13 cellular contexts compared by ENCODE assay signal in genomic region chr4:37528161-37528560, GRCh38.
DNase-seq lines count a peak whose midpoint lies in the region; ATAC-seq, FAIRE-seq and TF ChIP-seq lines count a peak whose summit lies in the region.
"Had no signal": no experiment of that assay in that cellular context is flagged by ENCODE, and none has a peak within 500 bp of the region (broad histone marks: within the 10 kb centered on the region; RNA-seq: fewer than 3 reads in every experiment).

No MANE protein-coding gene starts in this region.

- H3K9me3 ChIP-seq in Panc1 (ENCODE audit: control insufficient read depth, insufficient read depth, low read depth, low read length) (no peaks in the 10 kb centered on the region), ascending aorta (no peaks in the 10 kb centered on the region)
- no peaks in the 10 kb centered on the region for H3K9me3 ChIP-seq in effector memory CD4-positive, alpha-beta T cell (ENCODE audit: control insufficient read depth, low read length)

- H3K4me1 ChIP-seq in Panc1 (ENCODE audit: control insufficient read depth, insufficient read depth, low read length): no peaks in the 10 kb centered on the region
- H3K4me1 ChIP-seq in effector memory CD4-positive, alpha-beta T cell (ENCODE audit: control insufficient read depth, insufficient read depth, low read length, poor library complexity, severe bottlenecking): no peaks in the 10 kb centered on the region
- H3K4me1 ChIP-seq in ascending aorta: no peaks in the 10 kb centered on the region

- H3K4me3 ChIP-seq in Panc1 (ENCODE audit: low read depth in 2 of 2, low read length in 2 of 2) (no peak overlapping the region), fibroblast of villous mesenchyme (ENCODE audit: low read depth, low read length) (no peak overlapping the region), ascending aorta (no peak overlapping the region)
- no peak overlapping the region for H3K4me3 ChIP-seq in effector memory CD4-positive, alpha-beta T cell (ENCODE audit: insufficient read depth, low read depth, low read length, poor library complexity, severe bottlenecking)

- H3K36me3 ChIP-seq in Panc1 (ENCODE audit: control insufficient read depth, insufficient read depth, low read length) (no peaks in the 10 kb centered on the region), ascending aorta (no peaks in the 10 kb centered on the region)
- no peaks in the 10 kb centered on the region for H3K36me3 ChIP-seq in effector memory CD4-positive, alpha-beta T cell (ENCODE audit: control insufficient read depth, insufficient read depth, low read length)

- CTCF ChIA-PET in Panc1 (lab: Charles Lee): interaction anchor here (0.6 kb wide), 1 partner anchor 75 kb away, joined by 3 read pairs; a partner anchor contains a TSS

- DNase-seq in HTR-8/SVneo (ENCODE audit: insufficient read length, low spot score) (peak; percentile 5), Panc1 (ENCODE audit: low read depth, low spot score) (no peak), fibroblast of villous mesenchyme (ENCODE audit: low read depth) (peak; percentile 6), sciatic nerve (ENCODE audit: low spot score) (no peak), ascending aorta (ENCODE audit: low spot score in 2 of 2) (no peak), LoVo (ENCODE audit: low spot score) (no peak)
- no peak for DNase-seq in effector memory CD4-positive, alpha-beta T cell
- DNase-seq: activated CD8-positive, alpha-beta T cell treated with anti-CD3 and anti-CD28 coated beads, Interleukin-2, amount 10 ng/mL, durations not matched to agents 7 days and 5 days; Kasumi-1; NCI-H510A; T-helper 17 cell had no signal

- ATAC-seq in Panc1 (peak; percentile 38; the same call in 1 of the 2 replicates), sciatic nerve (peak; percentile 83), GM18520 (IDR thresholded peaks at IDR 0.05; ENCODE audit: unreplicated experiment) (no peak)
- ATAC-seq: activated CD8-positive, alpha-beta T cell treated with anti-CD3 and anti-CD28 coated beads, Interleukin-2, amount 10 ng/mL, durations not matched to agents 7 days and 5 days; T-helper 17 cell had no signal

- H3K27me3 ChIP-seq in Panc1 (ENCODE audit: control insufficient read depth, insufficient read depth, low read length) (no peaks in the 10 kb centered on the region), ascending aorta (no peaks in the 10 kb centered on the region)
- no peaks in the 10 kb centered on the region for H3K27me3 ChIP-seq in effector memory CD4-positive, alpha-beta T cell (replicated peaks; ENCODE audit: control insufficient read depth, insufficient read depth, low read length, poor library complexity, severe bottlenecking)

- TF ChIP-seq CTCF in Panc1 (IDR thresholded peaks at IDR 0.05) (no peak; the same call in 1 of the 2 replicates), fibroblast of villous mesenchyme (IDR thresholded peaks at IDR 0.05; ENCODE audit: insufficient read depth, low read depth, low read length) (no peak), ascending aorta (IDR thresholded peaks at IDR 0.05) (no peak)

- no peak overlapping the region for H3K27ac ChIP-seq in Panc1 (ENCODE audit: low read length)
- no peak overlapping the region for H3K27ac ChIP-seq in effector memory CD4-positive, alpha-beta T cell (ENCODE audit: insufficient read depth, low read length, poor library complexity, severe bottlenecking)
- no peak overlapping the region for H3K27ac ChIP-seq in ascending aorta

- POLR2A ChIA-PET in Panc1 (lab: Charles Lee): no interaction called here

- no TSS peak for BruUV-seq in Panc1 (replicated peaks; lab: Mats Ljungman, UMichigan)

- intact Hi-C loops in Panc1 (cut with micrococcal nuclease; ENCODE audit: unreplicated experiment) (no loop called here), sciatic nerve (cut with DNase I) (no loop called here), ascending aorta (cut with DNase I) (no loop called here)

- in situ Hi-C loops in Panc1 (cut with HindIII; ENCODE audit: low pct_unique_long_range_greater_than_20kb, low sequenced_read_pairs): no loop called here

- no peak for FAIRE-seq in HTR-8/SVneo (lab: Jason Lieb, UNC)
- FAIRE-seq: H54 had no signal

Comparison
In these comparisons a context has a peak if more than half of its experiments do, and no peak if none do; other contexts are left out.
1. DNase-seq: peak in HTR-8/SVneo (single experiment) and fibroblast of villous mesenchyme (single experiment); none in Panc1 (single experiment), sciatic nerve (single experiment), effector memory CD4-positive, alpha-beta T cell (0 of 3), ascending aorta (0 of 2) and LoVo (single experiment).